Comparison of ENCODE assay signal across 28 cellular contexts in the genomic region with DNA sequence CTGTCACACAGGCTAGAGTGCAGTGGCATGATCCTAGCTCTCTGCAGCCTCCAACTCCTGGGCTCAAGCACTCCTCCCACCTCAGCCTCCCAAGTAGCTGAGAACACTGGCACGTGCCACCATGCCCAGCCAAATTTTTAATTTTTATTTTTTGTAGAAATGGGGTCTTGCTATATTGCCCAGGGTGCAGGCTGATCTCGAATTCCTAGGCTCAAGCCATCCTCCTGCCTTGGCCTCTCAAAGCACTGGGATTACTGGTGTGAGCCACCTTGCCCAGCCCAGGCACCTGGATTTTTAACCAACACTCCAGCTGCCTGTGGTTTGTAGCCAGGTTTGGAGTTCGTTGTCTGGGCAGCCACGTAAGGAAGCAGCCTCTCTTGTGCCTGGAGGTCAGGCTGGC. TPM values are rescaled to one million over a fixed set of nuclear protein-coding genes. Genes with fewer than 3 reads are reported as not detected.
DNase-seq lines count a peak whose midpoint lies in the region; ATAC-seq and TF ChIP-seq lines count a peak whose summit lies in the region.
"Had no signal": no experiment of that assay in that cellular context is flagged by ENCODE, and none has a peak within 500 bp of the region (broad histone marks: within the 10 kb centered on the region; RNA-seq: fewer than 3 reads in every experiment).

No MANE protein-coding gene starts in this region.

- H3K9me3 ChIP-seq in HEK293 (ENCODE audit: control insufficient read depth, insufficient read depth, low read depth, low read length) (no peaks in the 10 kb centered on the region), osteoblast (ENCODE audit: low read depth, low read length) (no peaks in the 10 kb centered on the region)
- H3K9me3 ChIP-seq: A549; BE2C; BLaER1; BLaER1 treated with 17β-estradiol and CSF1 and Interleukin-3, amounts not matched to agents 10 nM and 100 nM; Caco-2 had no signal

- no peaks in the 10 kb centered on the region for H3K4me1 ChIP-seq in HEK293 (ENCODE audit: control insufficient read depth, insufficient read depth, low read length)
- H3K4me1 ChIP-seq in osteoblast (ENCODE audit: insufficient read depth, low read length), result peaks cover 2% of the 10 kb centered on the region
- H3K4me1 ChIP-seq: A549; BE2C; BLaER1; BLaER1 treated with 17β-estradiol and CSF1 and Interleukin-3, amounts not matched to agents 10 nM and 100 nM; Caco-2 had no signal

- POLR2A ChIA-PET in HEK293 (lab: Yijun Ruan, JAX), result interaction anchor here (2.5 kb wide), 1 partner anchor 9 kb away, joined by 12 read pairs; the partner anchor contains the start of gene PEPD

- no peak for ATAC-seq in GM21528 (IDR thresholded peaks at IDR 0.05; ENCODE audit: low FRiP score, unreplicated experiment)
- no peak for ATAC-seq in HG02970 (IDR thresholded peaks at IDR 0.05; ENCODE audit: low FRiP score, unreplicated experiment)
- ATAC-seq: A549; CD8-positive, alpha-beta T cell had no signal

- CTCF ChIA-PET in HEK293 (lab: Yijun Ruan, JAX), result interaction anchor here (0.5 to 1.8 kb wide), 8 partner anchors 8 to 237 kb away, joined by 3 to 12 read pairs (median 4); no protein-coding TSS in a partner anchor

- no peaks in the 10 kb centered on the region for H4K20me1 ChIP-seq in osteoblast (ENCODE audit: insufficient read depth, low read length)
- H4K20me1 ChIP-seq: BLaER1; BLaER1 treated with 17β-estradiol and CSF1 and Interleukin-3, amounts not matched to agents 10 nM and 100 nM had no signal

- H3K79me2 ChIP-seq in osteoblast (ENCODE audit: insufficient read depth, low read length), result no peaks in the 10 kb centered on the region

- H3K4me2 ChIP-seq in osteoblast (ENCODE audit: insufficient read depth, low read length), result no peak overlapping the region
- H3K4me2 ChIP-seq: A549; BLaER1; BLaER1 treated with 17β-estradiol and CSF1 and Interleukin-3, amounts not matched to agents 10 nM and 100 nM had no signal

- TF ChIP-seq CTCF in HEK293 (tag by site-specific recombination; IDR thresholded peaks at IDR 0.05) (no peak), osteoblast (IDR thresholded peaks at IDR 0.05; ENCODE audit: extremely low read depth, low read depth, low read length) (no peak)

- DNase-seq in osteoblast (ENCODE audit: insufficient read length, low spot score, missing footprints), result peak; percentile 25
- DNase-seq: 8988T; ACHN; AML-193; BE2C; Caco-2; Calu3; CD4-positive, alpha-beta memory T cell; CD4-positive, alpha-beta T cell; CD4-positive, CD25-positive, alpha-beta regulatory T cell; CD8-positive, alpha-beta memory T cell; CD8-positive, alpha-beta T cell; COR-L47; DMS 273 treated with DMSO at 0.1 percent for 48 hours; DMS153; DMS53; DMS79; DMS79 treated with DMSO at 0.1 percent for 48 hours; DND-41; EL had no signal

- H2AFZ ChIP-seq in osteoblast (ENCODE audit: low read length), result no peak overlapping the region

- H3K27me3 ChIP-seq in osteoblast (ENCODE audit: insufficient read depth, low read length), result peaks cover 18% of the 10 kb centered on the region
- H3K27me3 ChIP-seq: BE2C; BLaER1; BLaER1 treated with 17β-estradiol and CSF1 and Interleukin-3, amounts not matched to agents 10 nM and 100 nM had no signal

- H3K4me3 ChIP-seq in HEK293 (ENCODE audit: low read depth, low read length) (no peak overlapping the region), osteoblast (ENCODE audit: insufficient read depth, low read length) (no peak overlapping the region)
- H3K4me3 ChIP-seq: A549; BLaER1; BLaER1 treated with 17β-estradiol and CSF1 and Interleukin-3, amounts not matched to agents 10 nM and 100 nM had no signal

- H3K36me3 ChIP-seq in HEK293 (ENCODE audit: control insufficient read depth in 2 of 2, insufficient read depth in 1 of 2, low read length in 2 of 2) (no peaks in the 10 kb centered on the region), osteoblast (ENCODE audit: insufficient read depth, low read length) (no peaks in the 10 kb centered on the region)
- H3K36me3 ChIP-seq: BE2C; BLaER1; BLaER1 treated with 17β-estradiol and CSF1 and Interleukin-3, amounts not matched to agents 10 nM and 100 nM had no signal

- H3K27ac ChIP-seq in HEK293 (ENCODE audit: extremely low read depth, low read depth, low read length) (no peak overlapping the region), osteoblast (ENCODE audit: low read depth, low read length) (no peak overlapping the region)
- H3K27ac ChIP-seq: 22Rv1; A549; BLaER1; BLaER1 treated with 17β-estradiol and CSF1 and Interleukin-3, amounts not matched to agents 10 nM and 100 nM; C4-2B had no signal

TF ChIP-seq in HEK293, 187 proteins besides CTCF, POLR2A, EP300 and RAD21:
- TF ChIP-seq ZFP3 (tag by site-specific recombination; IDR thresholded peaks at IDR 0.05; ENCODE audit: low read depth), result no peak
- TF ChIP-seq ZNF654 (tag by site-specific recombination; IDR thresholded peaks at IDR 0.05; ENCODE audit: low read depth), result no peak
- TF ChIP-seq ZNF121 (tag by site-specific recombination; IDR thresholded peaks at IDR 0.05), result peak; percentile 93
- TF ChIP-seq, protein P1, sequence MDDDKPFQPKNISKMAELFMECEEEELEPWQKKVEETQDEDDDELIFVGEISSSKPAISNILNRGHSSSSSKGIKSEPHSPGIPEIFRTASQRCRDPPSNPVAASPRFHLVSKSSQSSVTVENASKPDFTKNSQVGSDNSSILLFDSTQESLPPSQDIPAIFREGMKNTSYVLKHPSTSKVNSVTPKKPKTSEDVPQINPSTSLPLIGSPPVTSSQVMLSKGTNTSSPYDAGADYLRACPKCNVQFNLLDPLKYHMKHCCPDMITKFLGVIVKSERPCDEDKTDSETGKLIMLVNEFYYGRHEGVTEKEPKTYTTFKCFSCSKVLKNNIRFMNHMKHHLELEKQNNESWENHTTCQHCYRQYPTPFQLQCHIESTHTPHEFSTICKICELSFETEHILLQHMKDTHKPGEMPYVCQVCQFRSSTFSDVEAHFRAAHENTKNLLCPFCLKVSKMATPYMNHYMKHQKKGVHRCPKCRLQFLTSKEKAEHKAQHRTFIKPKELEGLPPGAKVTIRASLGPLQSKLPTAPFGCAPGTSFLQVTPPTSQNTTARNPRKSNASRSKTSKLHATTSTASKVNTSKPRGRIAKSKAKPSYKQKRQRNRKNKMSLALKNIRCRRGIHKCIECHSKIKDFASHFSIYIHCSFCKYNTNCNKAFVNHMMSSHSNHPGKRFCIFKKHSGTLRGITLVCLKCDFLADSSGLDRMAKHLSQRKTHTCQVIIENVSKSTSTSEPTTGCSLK (tag by site-specific recombination; IDR thresholded peaks at IDR 0.05), result no peak
- TF ChIP-seq ZBTB10 (tag by site-specific recombination; IDR thresholded peaks at IDR 0.05), result no peak
- TF ChIP-seq ZNF19 (tag by site-specific recombination; IDR thresholded peaks at IDR 0.05; ENCODE audit: low read depth), result no peak

RNA-seq across cellular contexts. Expression of gene PEPD, which starts 9.3 kb away (rescaled TPM):
- total RNA-seq in osteoblast, result 82.8 and 87.9 TPM in 2 replicates
